In genomic region chr1:32539584-32540571, GRCh38 we compare ENCODE assay signal across 8 cellular contexts. TPM values are rescaled to one million over a fixed set of nuclear protein-coding genes. Genes with fewer than 3 reads are reported as not detected.
DNase-seq lines count a peak whose midpoint lies in the region; ATAC-seq, FAIRE-seq and TF ChIP-seq lines count a peak whose summit lies in the region.

No MANE protein-coding gene starts in this region.

- H3K4me3 ChIP-seq in BLaER1: peak overlapping the region; percentile 75
- peak overlapping the region; percentile 90 for H3K4me3 ChIP-seq in OCI-LY3 (ENCODE audit: low read length)
- peak overlapping the region; percentile 28; the same call in 1 of the 2 replicates for H3K4me3 ChIP-seq in K562
- peak overlapping the region; percentile 76 for H3K4me3 ChIP-seq in psoas muscle

- H3K4me1 ChIP-seq in BLaER1 (peaks cover 18% of the 10 kb centered on the region; the same call in 1 of the 2 replicates), OCI-LY3 (ENCODE audit: low read length) (peaks cover 24% of the 10 kb centered on the region), K562 (replicated peaks in 1 of 2; ENCODE audit: control insufficient read depth in 2 of 2, insufficient read depth in 2 of 2, low read length in 2 of 2) (peaks cover 9 to 12% of the 10 kb centered on the region in 2 experiments), psoas muscle (peaks cover 18% of the 10 kb centered on the region)

- WGBS in K562 (ENCODE audit: insufficient coverage, low coverage, missing lambda C conversion rate): 22% methylated on average over 44 of the region's 102 CpGs
- 5 to 9% (median 9%) methylated on average over 51 to 102 of the region's 102 CpGs for WGBS in psoas muscle, 3 donors

- intact Hi-C loops in K562 (cut with micrococcal nuclease): no loop called here
- intact Hi-C loops in psoas muscle (cut with DNase I): no loop called here

- DNase-seq in GM20000 (ENCODE audit: low spot score): peak; percentile 79
- peak; percentile 35 to 71 (median 56) for DNase-seq in K562 (ENCODE audit: extremely low read depth in 1 of 4, low spot score in 3 of 4)
- DNase-seq in hepatic stellate cell (ENCODE audit: low spot score): peak; percentile 44
- DNase-seq in psoas muscle: peak; percentile 29 to 56
- DNase-seq in midbrain (lab: John Stamatoyannopoulos, UW): no peak

- no peak for TF ChIP-seq EP300 in K562 (IDR thresholded peaks at IDR 0.05; ENCODE audit: low read length)

- H3K4me2 ChIP-seq in BLaER1: peak overlapping the region; percentile 80
- peak overlapping the region; percentile 99 for H3K4me2 ChIP-seq in OCI-LY3 (ENCODE audit: low read length)
- H3K4me2 ChIP-seq in K562 (ENCODE audit: insufficient read depth, low read length): peak overlapping the region; percentile 34

- H3K9me3 ChIP-seq in BLaER1: no peaks in the 10 kb centered on the region
- H3K9me3 ChIP-seq in OCI-LY3 (ENCODE audit: insufficient read depth, low read length): no peaks in the 10 kb centered on the region
- H3K9me3 ChIP-seq in K562 (replicated peaks; ENCODE audit: control insufficient read depth, insufficient read depth, low read depth, low read length): no peaks in the 10 kb centered on the region
- H3K9me3 ChIP-seq in psoas muscle: no peaks in the 10 kb centered on the region

- peak; percentile 78 for ATAC-seq in K562
- ATAC-seq in psoas muscle: peak; percentile 56 to 75 (median 68)
- no peak for ATAC-seq in GM21529 (IDR thresholded peaks at IDR 0.05; ENCODE audit: unreplicated experiment)

- no peaks in the 10 kb centered on the region for H3K79me2 ChIP-seq in OCI-LY3 (ENCODE audit: low read length)
- no peaks in the 10 kb centered on the region for H3K79me2 ChIP-seq in K562 (ENCODE audit: control insufficient read depth, insufficient read depth, low read length)

- FAIRE-seq in K562 (lab: Jason Lieb, UNC): no peak

- no peaks in the 10 kb centered on the region for H3K9me1 ChIP-seq in K562 (ENCODE audit: control insufficient read depth, insufficient read depth, low read length)

- CTCF ChIA-PET in K562 (lab: Yijun Ruan, JAX; ENCODE audit: low intra/inter-chr PET ratio): interaction anchor here (0.6 to 0.8 kb wide), 3 partner anchors 28 to 687 kb away, joined by 3 read pairs; no protein-coding TSS in a partner anchor

- POLR2A ChIA-PET in K562 (lab: Yijun Ruan, JAX): interaction anchor here (0.6 to 1.5 kb wide), 3 partner anchors 13 to 96 kb away, joined by 3 to 5 read pairs (median 3); no protein-coding TSS in a partner anchor

- H3K27me3 ChIP-seq in BLaER1: peaks cover 65% of the 10 kb centered on the region
- H3K27me3 ChIP-seq in OCI-LY3 (ENCODE audit: low read depth, low read length): peaks cover 8% of the 10 kb centered on the region
- H3K27me3 ChIP-seq in K562 (ENCODE audit: control insufficient read depth in 2 of 2, insufficient read depth in 2 of 2, low read length in 2 of 2): peaks cover 34 to 44% of the 10 kb centered on the region in 2 experiments
- H3K27me3 ChIP-seq in psoas muscle (ENCODE audit: insufficient read depth in 3 of 3, low read length in 2 of 3): no peaks in the 10 kb centered on the region

- H3K9ac ChIP-seq in BLaER1: peak overlapping the region; percentile 79
- H3K9ac ChIP-seq in OCI-LY3 (ENCODE audit: low read length): peak overlapping the region; percentile 73
- H3K9ac ChIP-seq in K562 (ENCODE audit: insufficient read depth in 1 of 2, low read depth in 2 of 2, low read length in 2 of 2): peak overlapping the region in 1 of 2 experiments; percentile 75; a peak in 1 of 4 replicates

- H4K20me1 ChIP-seq in BLaER1 (no peaks in the 10 kb centered on the region), OCI-LY3 (ENCODE audit: insufficient read depth, low read length) (no peaks in the 10 kb centered on the region), K562 (replicated peaks; ENCODE audit: control insufficient read depth, insufficient read depth, low read length) (no peaks in the 10 kb centered on the region)

- TF ChIP-seq RAD21 in K562 (CRISPR knock-in tag; conservative IDR thresholded peaks at IDR 0.05 in 1 of 2, IDR thresholded peaks at IDR 0.05 in 1 of 2): no peak

- H3K27ac ChIP-seq in BLaER1: peak overlapping the region; percentile 70
- H3K27ac ChIP-seq in OCI-LY3 (ENCODE audit: low read length): no peak overlapping the region
- H3K27ac ChIP-seq in K562 (ENCODE audit: extremely low read depth, low read depth, low read length): no peak overlapping the region
- peak overlapping the region; percentile 66 for H3K27ac ChIP-seq in psoas muscle

- no TSS peak for BruUV-seq in K562 (replicated peaks; lab: Mats Ljungman, UMichigan)

- TF ChIP-seq POLR2A in K562 (conservative IDR thresholded peaks at IDR 0.05): no peak

- H3K36me3 ChIP-seq in BLaER1 (no peaks in the 10 kb centered on the region), OCI-LY3 (replicated peaks; ENCODE audit: low read depth, low read length) (no peaks in the 10 kb centered on the region), K562 (ENCODE audit: control insufficient read depth, insufficient read depth, low read length) (no peaks in the 10 kb centered on the region), psoas muscle (ENCODE audit: insufficient read depth in 1 of 2, low read depth in 1 of 2) (no peaks in the 10 kb centered on the region)

- in situ Hi-C loops in K562 (cut with MboI): no loop called here

- no peak for TF ChIP-seq CTCF in GM20000 (IDR thresholded peaks at IDR 0.05; ENCODE audit: extremely low read depth, missing control alignments)
- no peak for TF ChIP-seq CTCF in OCI-LY3 (IDR thresholded peaks at IDR 0.05; ENCODE audit: low read depth, low read length)
- no peak for TF ChIP-seq CTCF in K562 (IDR thresholded peaks at IDR 0.05 in 2 of 3, conservative IDR thresholded peaks at IDR 0.05 in 1 of 3; ENCODE audit: insufficient read depth in 2 of 3, low read depth in 1 of 3, low read length in 3 of 3)
- TF ChIP-seq CTCF in psoas muscle (IDR thresholded peaks at IDR 0.05): peak; percentile 5

- peak overlapping the region; percentile 84; the same call in 1 of the 2 replicates for H2AFZ ChIP-seq in OCI-LY3 (ENCODE audit: low read depth, low read length)
- H2AFZ ChIP-seq in K562 (ENCODE audit: low read depth, low read length): peak overlapping the region; percentile 66

TF ChIP-seq in K562, 482 proteins besides CTCF, POLR2A, EP300 and RAD21 (continues in another document):
- TF ChIP-seq ZBTB5 (IDR thresholded peaks at IDR 0.05) (no peak), ZBTB11 (CRISPR knock-in tag; IDR thresholded peaks at IDR 0.05) (peak in 1 of 3 experiments; percentile 54; a peak in 2 of 6 replicates)

RNA-seq across cellular contexts. Expression of gene ZBTB8A, which starts 0.7 kb away (rescaled TPM):
- 0.35 and 0.51 TPM in 2 replicates for total RNA-seq in K562 (2011; cell fraction: chromatin; rRNA removed; ENCODE audit: low replicate concordance)
- total RNA-seq in K562 (2011; cell fraction: nucleolus; rRNA removed): 0.17 and 0.26 TPM in 2 replicates
- total RNA-seq in K562 (2011; cell fraction: nucleoplasm; rRNA removed): 0.15 and 0.38 TPM in 2 replicates
- total RNA-seq in K562 (2014; rRNA removed): 0.05 and 0.08 TPM in 2 replicates
- 0.11 and 0.29 TPM in 2 replicates for total RNA-seq in K562 (2014; rRNA removed; fragmentation: Illumina TruSeq; extraction: Trizol)
- total RNA-seq in K562 (2015; rRNA removed; fragmentation: Illumina TruSeq; extraction: Trizol): 0.11 and 0.14 TPM in 2 replicates
- total RNA-seq in K562 (2021): 0.22 and 0.31 TPM in 2 replicates
- polyA plus RNA-seq in K562 (2011; rRNA removed): 0.64 and 2.0 TPM in 2 replicates
- polyA plus RNA-seq in K562 (2011; cell fraction: cytosol; rRNA removed): 0.19 and 0.72 TPM in 2 replicates
- 0.09 and 0.80 TPM in 2 replicates for polyA plus RNA-seq in K562 (2011; cell fraction: nucleus; rRNA removed)
- polyA plus RNA-seq in K562 (2012): 0.08 and 0.17 TPM in 2 replicates
- polyA plus RNA-seq in K562 (2014; fragmentation: Illumina TruSeq; extraction: Trizol): 0.09 and 0.22 TPM in 2 replicates
- polyA plus RNA-seq in K562 (2014; fragmentation: Nextera tagmentation; extraction: Ambion mirVana): under 1 TPM; 0.01 TPM
- polyA plus RNA-seq in K562 (2014; rRNA removed): 0.08 and 0.09 TPM in 2 replicates
- polyA minus RNA-seq in K562 (2011; rRNA and poly(A)+ RNA removed): 0.39 and 3.8 TPM in 2 replicates
- 0.29 and 1.1 TPM in 2 replicates for polyA minus RNA-seq in K562 (2011; cell fraction: cytosol; rRNA and poly(A)+ RNA removed)
- polyA minus RNA-seq in K562 (2011; cell fraction: nucleus; rRNA and poly(A)+ RNA removed): 0.27 and 0.67 TPM in 2 replicates
- 1 to 10 TPM; 2.3 to 3.6 (median 2.9) TPM for total RNA-seq in psoas muscle
- polyA plus RNA-seq in psoas muscle: 1 to 10 TPM; 1.6 to 2.5 (median 2.0) TPM

Comparison
In these comparisons a context has a peak if more than half of its experiments do, and no peak if none do; other contexts are left out.
1. H3K27ac ChIP-seq: peak in BLaER1 (single experiment) and psoas muscle (single experiment); none in OCI-LY3 (single experiment) and K562 (single experiment).
2. H3K4me2 ChIP-seq: peak in every context shown above with its lines; median percentile 99 in OCI-LY3; 80 in BLaER1; 34 in K562.
3. H3K4me3 ChIP-seq: peak in every context shown above with its lines; median percentile 90 in OCI-LY3; 76 in psoas muscle; 75 in BLaER1; 28 in K562.